ENCODE assay signal across 8 cellular contexts in the genomic region with DNA sequence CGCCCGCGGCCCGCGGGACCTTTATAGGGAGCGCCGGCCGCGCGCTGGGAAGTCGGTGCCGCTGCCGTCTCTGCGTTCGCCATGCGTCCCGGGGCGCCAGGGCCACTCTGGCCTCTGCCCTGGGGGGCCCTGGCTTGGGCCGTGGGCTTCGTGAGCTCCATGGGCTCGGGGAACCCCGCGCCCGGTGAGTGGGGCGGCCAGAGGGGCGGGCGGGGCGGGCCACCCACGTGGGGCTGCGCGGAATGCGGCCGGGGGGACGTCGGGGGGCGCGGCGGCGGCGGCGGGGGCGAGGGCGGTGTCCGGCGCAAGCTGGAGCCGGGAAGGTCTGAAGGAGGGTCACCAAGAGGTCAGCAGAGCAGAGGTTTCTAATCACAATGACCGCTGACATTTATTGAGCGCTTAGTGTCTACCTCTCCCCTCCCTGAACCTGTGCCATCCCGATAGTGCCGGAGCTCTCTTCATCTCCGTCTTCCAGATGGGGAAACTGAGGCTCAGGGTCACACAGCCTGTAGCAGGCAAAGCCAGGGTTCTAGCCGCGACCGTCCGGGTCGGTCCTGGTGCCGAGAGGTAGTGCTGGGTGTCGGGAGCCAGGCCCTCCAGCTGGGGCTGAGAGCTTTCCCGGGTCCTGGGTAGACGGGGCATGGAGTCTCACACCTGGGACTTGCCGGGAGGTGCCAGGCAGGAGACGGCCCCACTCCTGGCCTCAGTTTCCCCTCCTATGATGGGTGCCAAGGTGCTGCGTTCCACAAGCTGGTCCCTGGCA. TPM values are rescaled to one million over a fixed set of nuclear protein-coding genes. Genes with fewer than 3 reads are reported as not detected.
DNase-seq lines count a peak whose midpoint lies in the region; ATAC-seq, FAIRE-seq and TF ChIP-seq lines count a peak whose summit lies in the region.

A gene (plus strand): TSS at position 50 of the 763 bp plus-strand sequence. CDS start 32 bp downstream, at position 82.

- H3K27me3 Mint-ChIP-seq in stimulated activated naive B cell treated with anti-CD40 and anti-IgM and Interleukin-4, amounts not matched to agents 10 μg/mL and 1 μg/mL and 100 μg/mL, for 72 hours: peaks cover 13 to 22% of the 10 kb centered on the region in 2 donors

- H3K4me1 Mint-ChIP-seq in stimulated activated naive B cell treated with anti-CD40 and anti-IgM and Interleukin-4, amounts not matched to agents 10 μg/mL and 1 μg/mL and 100 μg/mL, for 72 hours: peaks cover 15 to 18% of the 10 kb centered on the region in 2 donors

- no peaks in the 10 kb centered on the region for H3K9me3 Mint-ChIP-seq in stimulated activated naive B cell treated with anti-CD40 and anti-IgM and Interleukin-4, amounts not matched to agents 10 μg/mL and 1 μg/mL and 100 μg/mL, for 72 hours

- H3K27ac Mint-ChIP-seq in stimulated activated naive B cell treated with anti-CD40 and anti-IgM and Interleukin-4, amounts not matched to agents 10 μg/mL and 1 μg/mL and 100 μg/mL, for 72 hours: peak within 1 kb of the TSS; percentile 21

- in situ Hi-C loops in astrocyte of the cerebellum (cut with HindIII; ENCODE audit: low sequenced_read_pairs): no loop called here

- peaks cover 1 to 3% of the 10 kb centered on the region in 2 donors for H3K36me3 Mint-ChIP-seq in stimulated activated naive B cell treated with anti-CD40 and anti-IgM and Interleukin-4, amounts not matched to agents 10 μg/mL and 1 μg/mL and 100 μg/mL, for 72 hours

- H3K4me3 ChIP-seq in astrocyte of the cerebellum (ENCODE audit: low read depth, low read length): peak within 1 kb of the TSS; percentile 56

- DNase-seq in GM20000 (ENCODE audit: low spot score) (peak; percentile 37), astrocyte of the cerebellum (ENCODE audit: low read depth) (no peak), iris pigment epithelial cell (ENCODE audit: low read depth) (peak; percentile 24), GM19239 (ENCODE audit: insufficient read length, low spot score) (no peak), SK-N-DZ (ENCODE audit: low spot score) (no peak)
- no peak for DNase-seq in stimulated activated naive B cell treated with anti-CD40 and anti-IgM and Interleukin-4, amounts not matched to agents 10 μg/mL and 1 μg/mL and 100 μg/mL, for 72 hours

- no peak for FAIRE-seq in GM19239 (lab: Jason Lieb, UNC)

- ATAC-seq in stimulated activated naive B cell treated with anti-CD40 and anti-IgM and Interleukin-4, amounts not matched to agents 10 μg/mL and 1 μg/mL and 100 μg/mL, for 72 hours (replicated peaks): no peak
- ATAC-seq in GM19467 (IDR thresholded peaks at IDR 0.05; ENCODE audit: unreplicated experiment): no peak
- ATAC-seq in GM21367 (IDR thresholded peaks at IDR 0.05; ENCODE audit: unreplicated experiment): no peak

- peak within 1 kb of the TSS in 1 of 2 donors; percentile 30 for H3K4me3 Mint-ChIP-seq in stimulated activated naive B cell treated with anti-CD40 and anti-IgM and Interleukin-4, amounts not matched to agents 10 μg/mL and 1 μg/mL and 100 μg/mL, for 72 hours

- TF ChIP-seq CTCF in GM20000 (IDR thresholded peaks at IDR 0.05; ENCODE audit: extremely low read depth, missing control alignments) (no peak), astrocyte of the cerebellum (IDR thresholded peaks at IDR 0.05; ENCODE audit: low read depth, low read length, missing control alignments) (no peak)

RNA-seq across cellular contexts. Expression of the gene that starts here (rescaled TPM):
- polyA plus RNA-seq in SK-N-DZ (2014; cell fraction: cytosol; rRNA removed): 13.8 and 27.0 TPM in 2 replicates
- 23.3 and 25.4 TPM in 2 replicates for polyA plus RNA-seq in SK-N-DZ (2014; cell fraction: nucleus; rRNA removed)

Comparison
In these comparisons a context has a peak if more than half of its experiments do, and no peak if none do; other contexts are left out.
1. DNase-seq: peak in GM20000 (single experiment) and iris pigment epithelial cell (single experiment); none in astrocyte of the cerebellum (single experiment), stimulated activated naive B cell treated with anti-CD40 and anti-IgM and Interleukin-4, amounts not matched to agents 10 μg/mL and 1 μg/mL and 100 μg/mL, for 72 hours (single experiment), GM19239 (single experiment) and SK-N-DZ (single experiment).